In genomic region chr5:174459832-174460448, GRCh38 we compare ENCODE assay signal across 22 cellular contexts.
DNase-seq lines count a peak whose midpoint lies in the region; ATAC-seq and TF ChIP-seq lines count a peak whose summit lies in the region.
"Had no signal": no experiment of that assay in that cellular context is flagged by ENCODE, and none has a peak within 500 bp of the region (broad histone marks: within the 10 kb centered on the region; RNA-seq: fewer than 3 reads in every experiment).

No MANE protein-coding gene starts in this region.

- H3K36me3 ChIP-seq in CD4-positive, alpha-beta memory T cell (ENCODE audit: insufficient read depth, low read length), result no peaks in the 10 kb centered on the region
- no peaks in the 10 kb centered on the region for H3K36me3 ChIP-seq in right atrium auricular region
- H3K36me3 ChIP-seq: adrenal gland, gastrocnemius medialis, spleen had no signal

- no peak for ATAC-seq in activated T-helper 17 cell treated with anti-CD3 and anti-CD28 coated beads, Interleukin-2, amount 50 U/mL, for 72 hours (replicated peaks)
- peak; percentile 41 to 43 for ATAC-seq in natural killer cell treated with Interleukin-12 subunit alpha and Interleukin-12 subunit beta and Interleukin-15 and Interleukin-18, amount 100 ng/mL, for 72 hours
- ATAC-seq in HG02840 (IDR thresholded peaks at IDR 0.05; ENCODE audit: low FRiP score, unreplicated experiment), result no peak
- ATAC-seq: CD8-positive, alpha-beta T cell; gastrocnemius medialis had no signal

- no peaks in the 10 kb centered on the region for H3K27me3 Mint-ChIP-seq in CD4-positive, alpha-beta memory T cell
- H3K27me3 Mint-ChIP-seq in activated T-helper 17 cell treated with anti-CD3 and anti-CD28 coated beads, Interleukin-2, amount 50 U/mL, for 72 hours, result no peaks in the 10 kb centered on the region
- H3K27me3 Mint-ChIP-seq in natural killer cell treated with Interleukin-12 subunit alpha and Interleukin-12 subunit beta and Interleukin-15 and Interleukin-18, amount 100 ng/mL, for 72 hours, result no peaks in the 10 kb centered on the region

- H3K4me3 Mint-ChIP-seq in CD4-positive, alpha-beta memory T cell, result peak overlapping the region in 7 of 8 donors; percentile 13 to 59 (median 40)
- peak overlapping the region; percentile 44 for H3K4me3 Mint-ChIP-seq in activated T-helper 17 cell treated with anti-CD3 and anti-CD28 coated beads, Interleukin-2, amount 50 U/mL, for 72 hours
- peak overlapping the region; percentile 28 for H3K4me3 Mint-ChIP-seq in natural killer cell treated with Interleukin-12 subunit alpha and Interleukin-12 subunit beta and Interleukin-15 and Interleukin-18, amount 100 ng/mL, for 72 hours
- H3K4me3 Mint-ChIP-seq: CD8-positive, alpha-beta T cell; neural crest cell had no signal

- H3K4me3 ChIP-seq in CD4-positive, alpha-beta memory T cell (ENCODE audit: low read length in 2 of 2), result no peak overlapping the region
- H3K4me3 ChIP-seq in right atrium auricular region, result no peak overlapping the region
- H3K4me3 ChIP-seq: adrenal gland, gastrocnemius medialis, spleen had no signal

- peaks cover 18% of the 10 kb centered on the region for H3K4me1 ChIP-seq in CD4-positive, alpha-beta memory T cell (ENCODE audit: insufficient read depth, low read length)
- H3K4me1 ChIP-seq in right atrium auricular region, result no peaks in the 10 kb centered on the region
- H3K4me1 ChIP-seq: adrenal gland, gastrocnemius medialis, spleen had no signal

- H3K36me3 Mint-ChIP-seq in CD4-positive, alpha-beta memory T cell, result no peaks in the 10 kb centered on the region
- H3K36me3 Mint-ChIP-seq in activated T-helper 17 cell treated with anti-CD3 and anti-CD28 coated beads, Interleukin-2, amount 50 U/mL, for 72 hours (ENCODE audit: low read depth), result no peaks in the 10 kb centered on the region
- H3K36me3 Mint-ChIP-seq in natural killer cell treated with Interleukin-12 subunit alpha and Interleukin-12 subunit beta and Interleukin-15 and Interleukin-18, amount 100 ng/mL, for 72 hours, result no peaks in the 10 kb centered on the region
- H3K36me3 Mint-ChIP-seq: CD8-positive, alpha-beta T cell had no signal

- CTCF ChIA-PET in CD4-positive, alpha-beta memory T cell (lab: Charles Lee; ENCODE audit: partially characterized antibody), result interaction anchor here (0.7 to 6.8 kb wide), 2 partner anchors 29 to 38 kb away, joined by 3 to 86 read pairs; no protein-coding TSS in a partner anchor

- H3K9me3 ChIP-seq in CD4-positive, alpha-beta memory T cell (ENCODE audit: control insufficient read depth in 1 of 2, low read length in 2 of 2), result no peaks in the 10 kb centered on the region
- no peaks in the 10 kb centered on the region for H3K9me3 ChIP-seq in right atrium auricular region
- H3K9me3 ChIP-seq: adrenal gland, gastrocnemius medialis, spleen had no signal

- POLR2A ChIA-PET in CD4-positive, alpha-beta memory T cell (lab: Charles Lee; ENCODE audit: partially characterized antibody), result no interaction called here

- no peak overlapping the region for H3K27ac ChIP-seq in CD4-positive, alpha-beta memory T cell (ENCODE audit: low read depth, low read length)
- H3K27ac ChIP-seq in right atrium auricular region, result no peak overlapping the region
- H3K27ac ChIP-seq: adrenal gland, gastrocnemius medialis, spleen had no signal

- H3K27me3 ChIP-seq in CD4-positive, alpha-beta memory T cell (ENCODE audit: insufficient read depth, low read length), result no peaks in the 10 kb centered on the region
- H3K27me3 ChIP-seq in right atrium auricular region, result no peaks in the 10 kb centered on the region
- H3K27me3 ChIP-seq: adrenal gland, gastrocnemius medialis had no signal

- no peak for DNase-seq in CD4-positive, alpha-beta memory T cell
- DNase-seq in HT-29 (ENCODE audit: low spot score) (peak; percentile 38), GDM1 (lab: John Stamatoyannopoulos, UW) (no peak), right atrium auricular region (ENCODE audit: low spot score) (no peak), kidney glomerular epithelial cell (lab: John Stamatoyannopoulos, UW) (no peak)
- no peak for DNase-seq in natural killer cell treated with Interleukin-12 subunit alpha and Interleukin-12 subunit beta and Interleukin-15 and Interleukin-18, amount 100 ng/mL, for 72 hours (ENCODE audit: low spot score)
- DNase-seq: activated effector memory CD4-positive, alpha-beta T cell treated with anti-CD3 and anti-CD28 coated beads, Interleukin-2, amount 50 U/mL, for 16 hours; adrenal gland; caudate nucleus; CD8-positive, alpha-beta T cell; DMS79; erythroblast; gastrocnemius medialis; midbrain; NCI-H1436; NCI-H2171; spleen; stimulated activated CD4-positive, alpha-beta T cell treated with anti-CD3 and anti-CD28 coated beads, Interleukin-4, amount 100 ng/mL, for 4 hours; T1000 had no signal

- peaks cover 0 to 3% (median 0%) of the 10 kb centered on the region in 8 donors for H3K9me3 Mint-ChIP-seq in CD4-positive, alpha-beta memory T cell
- H3K9me3 Mint-ChIP-seq in activated T-helper 17 cell treated with anti-CD3 and anti-CD28 coated beads, Interleukin-2, amount 50 U/mL, for 72 hours, result no peaks in the 10 kb centered on the region
- H3K9me3 Mint-ChIP-seq in natural killer cell treated with Interleukin-12 subunit alpha and Interleukin-12 subunit beta and Interleukin-15 and Interleukin-18, amount 100 ng/mL, for 72 hours, result no peaks in the 10 kb centered on the region
- H3K9me3 Mint-ChIP-seq: neural crest cell had no signal

- peak overlapping the region in 3 of 7 donors; percentile 37 to 84 (median 46) for H3K27ac Mint-ChIP-seq in CD4-positive, alpha-beta memory T cell
- peak overlapping the region; percentile 23 for H3K27ac Mint-ChIP-seq in activated T-helper 17 cell treated with anti-CD3 and anti-CD28 coated beads, Interleukin-2, amount 50 U/mL, for 72 hours
- H3K27ac Mint-ChIP-seq in natural killer cell treated with Interleukin-12 subunit alpha and Interleukin-12 subunit beta and Interleukin-15 and Interleukin-18, amount 100 ng/mL, for 72 hours, result peak overlapping the region; percentile 31 to 55
- H3K27ac Mint-ChIP-seq: CD8-positive, alpha-beta T cell had no signal

- no peak for TF ChIP-seq CTCF in right atrium auricular region (IDR thresholded peaks at IDR 0.05)

- peaks cover 10 to 38% (median 23%) of the 10 kb centered on the region in 4 donors for H3K4me1 Mint-ChIP-seq in CD4-positive, alpha-beta memory T cell
- H3K4me1 Mint-ChIP-seq in activated T-helper 17 cell treated with anti-CD3 and anti-CD28 coated beads, Interleukin-2, amount 50 U/mL, for 72 hours, result no peaks in the 10 kb centered on the region
- H3K4me1 Mint-ChIP-seq in natural killer cell treated with Interleukin-12 subunit alpha and Interleukin-12 subunit beta and Interleukin-15 and Interleukin-18, amount 100 ng/mL, for 72 hours (ENCODE audit: low read depth in 2 of 2), result peaks cover 10 to 12% of the 10 kb centered on the region in 2 donors
- H3K4me1 Mint-ChIP-seq: neural crest cell had no signal

- intact Hi-C loops in CD4-positive, alpha-beta memory T cell (cut with micrococcal nuclease), result no loop called here

Comparison
In these comparisons a context has a peak if more than half of its experiments do, and no peak if none do; other contexts are left out.
1. ATAC-seq: peak in natural killer cell treated with Interleukin-12 subunit alpha and Interleukin-12 subunit beta and Interleukin-15 and Interleukin-18, amount 100 ng/mL, for 72 hours (2 of 2); none in activated T-helper 17 cell treated with anti-CD3 and anti-CD28 coated beads, Interleukin-2, amount 50 U/mL, for 72 hours (single experiment) and HG02840 (single experiment).
2. Peak in every context shown above with its lines, with median percentiles within 50 percentile points of each other: H3K4me3 Mint-ChIP-seq.